Comparison of ENCODE assay signal across 23 cellular contexts in the genomic region with DNA sequence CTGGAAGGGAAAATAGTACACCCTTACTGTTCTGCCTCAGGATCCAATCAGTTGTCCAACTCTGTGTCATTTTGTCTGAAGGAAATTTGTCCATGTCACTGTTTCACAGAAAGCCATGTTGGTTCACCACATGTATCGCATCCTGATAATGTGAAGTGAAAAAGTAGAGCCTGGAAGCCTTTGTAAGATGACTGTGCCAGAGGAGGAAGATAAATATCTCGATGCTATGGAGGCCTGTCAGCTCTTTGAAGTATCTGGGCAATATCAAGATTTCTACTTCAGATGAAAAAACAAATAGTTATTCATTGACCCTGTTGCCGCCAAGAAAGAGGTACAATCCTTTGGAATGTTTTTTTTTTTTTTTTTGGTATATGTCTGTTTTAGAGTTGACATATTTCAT.
A peak's percentile ranks its signal among the peaks of the same experiment; 100 is the strongest.
DNase-seq lines count a peak whose midpoint lies in the region; ATAC-seq, FAIRE-seq and TF ChIP-seq lines count a peak whose summit lies in the region.
"Had no signal": no experiment of that assay in that cellular context is flagged by ENCODE, and none has a peak within 500 bp of the region (broad histone marks: within the 10 kb centered on the region; RNA-seq: fewer than 3 reads in every experiment).

No MANE protein-coding gene starts in this region.

- no peak overlapping the region for H3K23ac ChIP-seq in H9 (ENCODE audit: insufficient read length, low read depth, low read length)

- no peak for TF ChIP-seq CTCF in H9 (conservative IDR thresholded peaks at IDR 0.05)
- TF ChIP-seq CTCF in SK-N-SH (IDR thresholded peaks at IDR 0.05): no peak
- TF ChIP-seq CTCF in endodermal cell (conservative IDR thresholded peaks at IDR 0.05): no peak

- CTCF ChIA-PET in SK-N-SH (lab: Yijun Ruan, JAX): interaction anchor here (0.7 to 3.2 kb wide), 7 partner anchors 16 to 1248 kb away, joined by 3 to 17 read pairs (median 5); no protein-coding TSS in a partner anchor

- no peaks in the 10 kb centered on the region for H4K20me1 ChIP-seq in H9 (ENCODE audit: control insufficient read depth, insufficient read depth, insufficient read length)
- no peaks in the 10 kb centered on the region for H4K20me1 ChIP-seq in SK-N-SH (ENCODE audit: insufficient read depth)
- H4K20me1 ChIP-seq: BLaER1 treated with 17β-estradiol and CSF1 and Interleukin-3, amounts not matched to agents 10 nM and 100 nM had no signal

- H3K9me3 ChIP-seq in H9 (ENCODE audit: control insufficient read depth, low read depth, low read length) (no peaks in the 10 kb centered on the region), SK-N-SH (no peaks in the 10 kb centered on the region), endodermal cell (ENCODE audit: control insufficient read depth, low read length) (no peaks in the 10 kb centered on the region)
- H3K9me3 ChIP-seq: BLaER1 treated with 17β-estradiol and CSF1 and Interleukin-3, amounts not matched to agents 10 nM and 100 nM; Caco-2 had no signal

- no peaks in the 10 kb centered on the region for H3K79me1 ChIP-seq in H9 (ENCODE audit: insufficient read depth, low read depth, low read length, poor library complexity, severe bottlenecking)

- H2BK20ac ChIP-seq in H9 (ENCODE audit: low read depth, low read length, poor library complexity, severe bottlenecking): no peak overlapping the region

- H3K27me3 Mint-ChIP-seq in H9 (ENCODE audit: low read depth) (peaks cover 2% of the 10 kb centered on the region; the same call in 1 of the 2 replicates), endodermal cell (ENCODE audit: insufficient read depth) (no peaks in the 10 kb centered on the region)
- peaks cover 3 to 17% (median 9%) of the 10 kb centered on the region in 5 donors for H3K27me3 Mint-ChIP-seq in naive thymus-derived CD8-positive, alpha-beta T cell
- H3K27me3 Mint-ChIP-seq: B cell; CD4-positive, alpha-beta T cell had no signal

- no peaks in the 10 kb centered on the region for H3K27me3 ChIP-seq in H9 (ENCODE audit: insufficient read depth, low read length)
- no peaks in the 10 kb centered on the region for H3K27me3 ChIP-seq in SK-N-SH (ENCODE audit: insufficient read depth)
- no peaks in the 10 kb centered on the region for H3K27me3 ChIP-seq in endodermal cell (ENCODE audit: control insufficient read depth, insufficient read depth, low read length, poor library complexity, severe bottlenecking)
- H3K27me3 ChIP-seq: BLaER1 treated with 17β-estradiol and CSF1 and Interleukin-3, amounts not matched to agents 10 nM and 100 nM had no signal

- no peak overlapping the region for H4K8ac ChIP-seq in H9 (replicated peaks; ENCODE audit: insufficient read length, low read depth, low read length)

- H3K9me3 Mint-ChIP-seq in H9 (no peaks in the 10 kb centered on the region), endodermal cell (no peaks in the 10 kb centered on the region)
- no peaks in the 10 kb centered on the region for H3K9me3 Mint-ChIP-seq in naive thymus-derived CD8-positive, alpha-beta T cell
- H3K9me3 Mint-ChIP-seq: CD4-positive, alpha-beta T cell; CD8-positive, alpha-beta T cell had no signal

- WGBS in H9 (ENCODE audit: extremely low coverage, insufficient read length, low lambda C conversion rate): no CpG with 5 or more reads among the region's 3 CpGs
- WGBS in SK-N-SH (ENCODE audit: low lambda C conversion rate): 34% methylated on average over 3 of the region's 3 CpGs
- 95 to 100% methylated on average over 2 to 3 of the region's 3 CpGs for WGBS in endodermal cell (ENCODE audit: insufficient coverage in 1 of 2, insufficient read length in 1 of 2), 2 experiments

- H3F3A ChIP-seq in SK-N-SH (replicated peaks; ENCODE audit: insufficient read depth): no peaks in the 10 kb centered on the region

- no peak overlapping the region for H2BK5ac ChIP-seq in H9 (ENCODE audit: insufficient read length, low read length)

- H4K91ac ChIP-seq in H9 (ENCODE audit: insufficient read length, low read depth, low read length): no peak overlapping the region

- no peak overlapping the region for H3K18ac ChIP-seq in H9 (ENCODE audit: insufficient read length, low read depth, low read length)

- H3K56ac ChIP-seq in H9 (ENCODE audit: insufficient read length, low read depth, low read length): no peak overlapping the region

- no peak overlapping the region for H3K27ac Mint-ChIP-seq in H9
- H3K27ac Mint-ChIP-seq in endodermal cell: peak overlapping the region; percentile 15
- H3K27ac Mint-ChIP-seq in naive thymus-derived CD8-positive, alpha-beta T cell: no peak overlapping the region
- H3K27ac Mint-ChIP-seq: B cell; CD4-positive, alpha-beta T cell; CD8-positive, alpha-beta T cell had no signal

- no peak overlapping the region for H2AK5ac ChIP-seq in H9 (ENCODE audit: insufficient read length, low read length)

- TF ChIP-seq EP300 in SK-N-SH (IDR thresholded peaks at IDR 0.05; ENCODE audit: borderline replicate concordance in 1 of 2, low read depth in 1 of 2, low read length in 1 of 2): peak in 1 of 2 experiments; percentile 55; a peak in 1 of 4 replicates

- H4K5ac ChIP-seq in H9 (ENCODE audit: insufficient read length, low read depth, low read length): no peak overlapping the region

- H2AFZ ChIP-seq in H9 (ENCODE audit: low read length) (no peak overlapping the region), SK-N-SH (ENCODE audit: low read depth) (no peak overlapping the region)

- peak; percentile 37 for FAIRE-seq in urothelium cell line (lab: Jason Lieb, UNC)
- FAIRE-seq: A204.1, G401.6, GM12891, GM19239 had no signal

- TF ChIP-seq RAD21 in SK-N-SH (IDR thresholded peaks at IDR 0.05; ENCODE audit: low read length): 0 out of 2 replicates have a peak, but pooled peaks have one; percentile 6

- no peak for ATAC-seq in HG02610 (IDR thresholded peaks at IDR 0.05; ENCODE audit: unreplicated experiment)
- no peak for ATAC-seq in naive thymus-derived CD8-positive, alpha-beta T cell
- ATAC-seq: CD8-positive, alpha-beta T cell had no signal

- H2BK12ac ChIP-seq in H9 (ENCODE audit: insufficient read length, low read depth, low read length): peak overlapping the region; percentile 8

- H3K4me1 ChIP-seq in H9 (ENCODE audit: insufficient read depth, low read length) (no peaks in the 10 kb centered on the region), SK-N-SH (ENCODE audit: control insufficient read depth in 1 of 2, insufficient read depth in 2 of 2, low read depth in 1 of 2, low read length in 1 of 2) (peaks cover 0 to 3% of the 10 kb centered on the region in 2 experiments; a peak in 2 of 4 replicates), endodermal cell (ENCODE audit: control insufficient read depth, insufficient read depth, low read length) (peaks cover 3% of the 10 kb centered on the region)
- H3K4me1 ChIP-seq: BLaER1 treated with 17β-estradiol and CSF1 and Interleukin-3, amounts not matched to agents 10 nM and 100 nM had no signal

- no peaks in the 10 kb centered on the region for H3K79me2 ChIP-seq in H9 (ENCODE audit: insufficient read depth, low read length)
- no peaks in the 10 kb centered on the region for H3K79me2 ChIP-seq in SK-N-SH (ENCODE audit: insufficient read depth)

- H3T11ph ChIP-seq in H9 (ENCODE audit: low read length): no peak overlapping the region

- H3K14ac ChIP-seq in H9 (ENCODE audit: insufficient read depth, low read length): no peak overlapping the region

- no peak overlapping the region for H2BK15ac ChIP-seq in H9 (ENCODE audit: low read depth, low read length)

- no peak overlapping the region for H3K27ac ChIP-seq in H9 (ENCODE audit: insufficient read length, low read depth, low read length)
- peak overlapping the region in 1 of 2 experiments; percentile 19; a peak in 1 of 4 replicates for H3K27ac ChIP-seq in SK-N-SH (ENCODE audit: low read depth in 2 of 2, low read length in 1 of 2)
- H3K27ac ChIP-seq in endodermal cell (ENCODE audit: low read depth, low read length): no peak overlapping the region
- H3K27ac ChIP-seq: BLaER1 treated with 17β-estradiol and CSF1 and Interleukin-3, amounts not matched to agents 10 nM and 100 nM; C4-2B had no signal

- POLR2A ChIA-PET in SK-N-SH (lab: Yijun Ruan, JAX): no interaction called here
- POLR2A ChIA-PET in naive thymus-derived CD8-positive, alpha-beta T cell (lab: Charles Lee): no interaction called here

- no peak overlapping the region for H3K9ac ChIP-seq in H9 (ENCODE audit: extremely low read depth, insufficient read length, low read length)
- H3K9ac ChIP-seq in SK-N-SH: no peak overlapping the region
- no peak overlapping the region for H3K9ac ChIP-seq in endodermal cell (ENCODE audit: extremely low read depth, low read length, poor library complexity, severe bottlenecking)
- H3K9ac ChIP-seq: BLaER1 treated with 17β-estradiol and CSF1 and Interleukin-3, amounts not matched to agents 10 nM and 100 nM had no signal

- H3K4ac ChIP-seq in H9 (ENCODE audit: low read depth, low read length): no peak overlapping the region

- no peak overlapping the region for H2BK120ac ChIP-seq in H9 (ENCODE audit: low read depth, low read length, poor library complexity, severe bottlenecking)

- H3K9me2 ChIP-seq in SK-N-SH: no peaks in the 10 kb centered on the region

- no peaks in the 10 kb centered on the region for H3K23me2 ChIP-seq in H9 (ENCODE audit: insufficient read length, low read depth, low read length, poor library complexity, severe bottlenecking)

- H3K4me3 ChIP-seq in SK-N-SH (ENCODE audit: low read depth in 2 of 2, low read length in 1 of 2) (no peak overlapping the region), endodermal cell (ENCODE audit: low read length) (no peak overlapping the region)
- H3K4me3 ChIP-seq: BLaER1 treated with 17β-estradiol and CSF1 and Interleukin-3, amounts not matched to agents 10 nM and 100 nM had no signal

- DNase-seq in H9 (no peak), SK-N-SH (peak; percentile 26), endodermal cell (no peak), urothelium cell line (ENCODE audit: low spot score) (no peak), NCI-H187 treated with DMSO at 0.1 percent for 48 hours (lab: John Stamatoyannopoulos, UW) (no peak), HuH-7.5 (ENCODE audit: low spot score) (no peak)
- no peak for DNase-seq in naive thymus-derived CD8-positive, alpha-beta T cell
- DNase-seq: 8988T; AML-193; Caco-2; Calu3; CD4-positive, alpha-beta T cell; CD8-positive, alpha-beta T cell; DMS79 treated with DMSO at 0.1 percent for 48 hours; GF-D8 had no signal

- H3K36me3 ChIP-seq in SK-N-SH (replicated peaks in 1 of 2; ENCODE audit: control insufficient read depth in 1 of 2, insufficient read depth in 2 of 2, low read length in 1 of 2): no peaks in the 10 kb centered on the region
- no peaks in the 10 kb centered on the region for H3K36me3 ChIP-seq in endodermal cell (ENCODE audit: control insufficient read depth, insufficient read depth, low read length)
- H3K36me3 ChIP-seq: BLaER1 treated with 17β-estradiol and CSF1 and Interleukin-3, amounts not matched to agents 10 nM and 100 nM had no signal

- no peak overlapping the region for H3K4me2 ChIP-seq in H9 (ENCODE audit: insufficient read depth, insufficient read length, low read length)
- H3K4me2 ChIP-seq in SK-N-SH: no peak overlapping the region
- H3K4me2 ChIP-seq: BLaER1 treated with 17β-estradiol and CSF1 and Interleukin-3, amounts not matched to agents 10 nM and 100 nM had no signal

- H3K36me3 Mint-ChIP-seq in H9 (ENCODE audit: insufficient read depth in 1 of 3, low read depth in 3 of 3) (no peaks in the 10 kb centered on the region), endodermal cell (ENCODE audit: low read depth) (no peaks in the 10 kb centered on the region)
- H3K36me3 Mint-ChIP-seq in naive thymus-derived CD8-positive, alpha-beta T cell: no peaks in the 10 kb centered on the region
- H3K36me3 Mint-ChIP-seq: CD8-positive, alpha-beta T cell had no signal

- no peak overlapping the region for H3K4me3 Mint-ChIP-seq in H9
- H3K4me3 Mint-ChIP-seq in endodermal cell: no peak overlapping the region
- no peak overlapping the region for H3K4me3 Mint-ChIP-seq in naive thymus-derived CD8-positive, alpha-beta T cell
- H3K4me3 Mint-ChIP-seq: B cell; CD4-positive, alpha-beta T cell; CD8-positive, alpha-beta T cell had no signal

- H3K4me1 Mint-ChIP-seq in H9 (peaks cover 8 to 9% of the 10 kb centered on the region in 2 experiments), endodermal cell (peaks cover 4% of the 10 kb centered on the region)
- no peaks in the 10 kb centered on the region for H3K4me1 Mint-ChIP-seq in naive thymus-derived CD8-positive, alpha-beta T cell
- H3K4me1 Mint-ChIP-seq: B cell had no signal
